8 cellular contexts compared by ENCODE assay signal in the genomic region with DNA sequence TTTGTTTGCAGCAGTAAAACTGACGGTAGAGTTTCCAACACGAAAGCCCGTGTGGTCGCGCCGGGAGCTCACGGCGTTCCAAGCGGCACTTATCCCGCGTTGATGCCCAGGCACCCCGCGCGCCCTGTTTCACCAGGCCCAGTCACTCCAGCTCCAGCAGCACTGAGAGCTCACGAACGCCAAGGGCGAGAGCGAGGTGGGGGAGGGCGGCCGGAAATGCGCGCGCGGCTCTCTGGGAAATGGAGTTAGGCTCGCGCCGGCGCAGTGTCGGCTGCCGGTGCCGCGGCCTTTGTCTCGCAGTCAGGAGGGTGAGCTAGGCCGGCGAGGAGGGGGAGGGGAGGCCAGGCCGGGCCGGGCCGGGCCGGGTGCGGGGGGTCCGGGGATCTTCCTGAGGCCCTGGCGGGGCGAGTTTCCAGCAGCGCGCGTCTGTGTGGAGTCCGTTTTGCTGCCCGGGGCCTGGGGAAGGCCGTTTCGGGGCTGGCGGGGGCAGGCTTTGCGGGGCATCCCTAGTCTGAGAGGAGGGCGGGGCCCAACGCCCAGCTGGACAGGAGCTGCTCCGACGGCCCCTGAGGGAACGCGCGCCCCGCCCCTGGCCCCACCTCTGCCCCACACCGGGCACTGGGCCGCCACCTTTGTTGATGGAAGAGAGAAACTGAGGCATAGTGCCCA. TPM values are rescaled to one million over a fixed set of nuclear protein-coding genes. Genes with fewer than 3 reads are reported as not detected.
DNase-seq lines count a peak whose midpoint lies in the region; ATAC-seq, FAIRE-seq and TF ChIP-seq lines count a peak whose summit lies in the region.

Gene ZNF135, plus strand, starts transcription at position 280 of the 669 bp plus-strand sequence. CDS start 721 bp downstream, outside the sequence.

- peak within 1 kb of the TSS; percentile 82 for H3K4me2 ChIP-seq in smooth muscle cell

- no peaks in the 10 kb centered on the region for H3K79me2 ChIP-seq in smooth muscle cell (ENCODE audit: low read depth)

- peak; percentile 72 for DNase-seq in HPDE6-E6E7 (ENCODE audit: extremely low spot score)
- peak; percentile 23 to 38 for DNase-seq in activated CD4-positive, alpha-beta T cell treated with anti-CD3 and anti-CD28 coated beads for 24 hours (ENCODE audit: low read depth in 2 of 2)
- DNase-seq in kidney: peak; percentile 96
- no peak for DNase-seq in smooth muscle cell (lab: John Stamatoyannopoulos, UW; ENCODE audit: unreplicated experiment)
- DNase-seq in GM19239 (ENCODE audit: insufficient read length, low spot score): no peak
- DNase-seq in NCI-H2196 treated with DMSO at 0.1 percent for 48 hours (lab: John Stamatoyannopoulos, UW; ENCODE audit: unreplicated experiment): no peak

- H3K36me3 ChIP-seq in kidney (ENCODE audit: control insufficient read depth in 1 of 2, insufficient read depth in 2 of 2, low read length in 2 of 2) (no peaks in the 10 kb centered on the region), smooth muscle cell (ENCODE audit: low read depth) (peaks cover 9% of the 10 kb centered on the region)

- H3K27ac ChIP-seq in cingulate gyrus (ENCODE audit: low read depth, low read length): peak within 1 kb of the TSS; percentile 98
- H3K27ac ChIP-seq in kidney (ENCODE audit: low read depth in 2 of 2, low read length in 2 of 2): peak within 1 kb of the TSS; percentile 92
- peak within 1 kb of the TSS; percentile 78 for H3K27ac ChIP-seq in smooth muscle cell (ENCODE audit: low read depth)

- ATAC-seq in GM19328 (IDR thresholded peaks at IDR 0.05; ENCODE audit: unreplicated experiment): no peak

- H3K4me3 ChIP-seq in kidney (ENCODE audit: low read length in 2 of 2) (peak within 1 kb of the TSS; percentile 68 to 82), smooth muscle cell (peak within 1 kb of the TSS; percentile 61)

- WGBS in smooth muscle cell (ENCODE audit: low lambda C conversion rate): 4% methylated on average over 34 of the region's 62 CpGs

- intact Hi-C loops in kidney (cut with DNase I): no loop called here

- H3K4me1 ChIP-seq in kidney (ENCODE audit: control insufficient read depth in 1 of 2, insufficient read depth in 1 of 2, low read depth in 1 of 2, low read length in 2 of 2) (peaks cover 0 to 14% of the 10 kb centered on the region in 2 donors), smooth muscle cell (ENCODE audit: low read depth) (no peaks in the 10 kb centered on the region)

- H3K9ac ChIP-seq in kidney (ENCODE audit: low read length in 2 of 2): peak within 1 kb of the TSS; percentile 69 to 86
- H3K9ac ChIP-seq in smooth muscle cell (ENCODE audit: low read depth): peak within 1 kb of the TSS; percentile 83

- no peaks in the 10 kb centered on the region for H3K27me3 ChIP-seq in smooth muscle cell (ENCODE audit: low read depth)

- peak within 1 kb of the TSS; percentile 77 for H2AFZ ChIP-seq in smooth muscle cell (ENCODE audit: low read depth)

- H3K9me3 ChIP-seq in kidney (ENCODE audit: control insufficient read depth in 1 of 2, low read length in 2 of 2) (peaks cover 0 to 13% of the 10 kb centered on the region in 2 donors), smooth muscle cell (replicated peaks; ENCODE audit: low read depth) (peaks cover 3% of the 10 kb centered on the region)

- no peaks in the 10 kb centered on the region for H4K20me1 ChIP-seq in smooth muscle cell (ENCODE audit: low read depth)

- TF ChIP-seq CTCF in kidney (IDR thresholded peaks at IDR 0.05; ENCODE audit: borderline replicate concordance, extremely low read depth, insufficient read depth) (no peak), smooth muscle cell (IDR thresholded peaks at IDR 0.05; ENCODE audit: borderline replicate concordance, insufficient read depth, poor library complexity, severe bottlenecking) (no peak)

- no peaks in the 10 kb centered on the region for H3F3A ChIP-seq in smooth muscle cell (ENCODE audit: low read depth)

- FAIRE-seq in kidney (lab: Jason Lieb, UNC) (no peak), GM19239 (lab: Jason Lieb, UNC) (no peak)

RNA-seq across cellular contexts. Expression of gene ZNF135, which starts in this region (rescaled TPM):
- total RNA-seq in kidney (9.7 TPM), smooth muscle cell (3.7 and 4.8 TPM in 2 replicates)
- polyA plus RNA-seq in kidney (ENCODE audit: insufficient read depth, low read depth, low replicate concordance) (5.6 TPM), smooth muscle cell (3.2 and 3.6 TPM in 2 replicates)

Comparison
In these comparisons a context has a peak if more than half of its experiments do, and no peak if none do; other contexts are left out.
1. DNase-seq: peak in HPDE6-E6E7 (single experiment), activated CD4-positive, alpha-beta T cell treated with anti-CD3 and anti-CD28 coated beads for 24 hours (2 of 2) and kidney (single experiment); none in smooth muscle cell (single experiment), GM19239 (single experiment) and NCI-H2196 treated with DMSO at 0.1 percent for 48 hours (single experiment).
2. Peak in every context shown above with its lines, with median percentiles within 50 percentile points of each other: H3K27ac ChIP-seq.